ENCODE assay signal across 7 cellular contexts in genomic region chr3:50345586-50345985, GRCh38. TPM values are rescaled to one million over a fixed set of nuclear protein-coding genes. Genes with fewer than 3 reads are reported as not detected.
DNase-seq lines count a peak whose midpoint lies in the region; ATAC-seq and TF ChIP-seq lines count a peak whose summit lies in the region.

TSS of gene ZMYND10 (minus strand) at chr3:50345732. CDS start at chr3:50345579, 153 bp downstream.

- peaks cover 41% of the 10 kb centered on the region for H3K4me1 Mint-ChIP-seq in activated naive CD8-positive, alpha-beta T cell treated with anti-CD3 and anti-CD28 coated beads for 36 hours

- TF ChIP-seq CTCF in sigmoid colon (IDR thresholded peaks at IDR 0.05), result no peak

- ATAC-seq in left ventricle myocardium superior, result peak; percentile 36
- ATAC-seq in GM18511 (IDR thresholded peaks at IDR 0.05; ENCODE audit: unreplicated experiment), result no peak

- in situ Hi-C loops in SK-MEL-5 (cut with HindIII; ENCODE audit: low pct_unique_long_range_greater_than_20kb, low sequenced_read_pairs), result no loop called here

- peaks cover 0 to 14% (median 9%) of the 10 kb centered on the region in 4 donors for H3K36me3 ChIP-seq in sigmoid colon

- H3K4me3 Mint-ChIP-seq in activated naive CD8-positive, alpha-beta T cell treated with anti-CD3 and anti-CD28 coated beads for 36 hours, result peak within 1 kb of the TSS; percentile 66

- peaks cover 9% of the 10 kb centered on the region for H3K36me3 Mint-ChIP-seq in activated naive CD8-positive, alpha-beta T cell treated with anti-CD3 and anti-CD28 coated beads for 36 hours

- H3K27ac ChIP-seq in sigmoid colon, result peak within 1 kb of the TSS in 1 of 4 donors; percentile 12

- TF ChIP-seq POLR2A in sigmoid colon (IDR thresholded peaks at IDR 0.05), result no peak

- peaks cover 0 to 42% (median 37%) of the 10 kb centered on the region in 4 donors for H3K4me1 ChIP-seq in sigmoid colon

- H3K27me3 Mint-ChIP-seq in activated naive CD8-positive, alpha-beta T cell treated with anti-CD3 and anti-CD28 coated beads for 36 hours, result no peaks in the 10 kb centered on the region

- no peak for TF ChIP-seq EP300 in sigmoid colon (IDR thresholded peaks at IDR 0.05)

- intact Hi-C loops in left ventricle myocardium superior (cut with micrococcal nuclease), result loop anchor here (5.0 kb wide), 1 partner anchor 197 kb away; no protein-coding TSS in a partner anchor
- intact Hi-C loops in sigmoid colon (cut with DNase I), result loop anchor here (5.0 kb wide), 1 partner anchor 267 kb away; the partner anchor contains the start of gene CISH

- no peaks in the 10 kb centered on the region for H3K9me3 ChIP-seq in sigmoid colon

- no peak within 1 kb of the TSS for H3K27ac Mint-ChIP-seq in activated naive CD8-positive, alpha-beta T cell treated with anti-CD3 and anti-CD28 coated beads for 36 hours

- H3K4me3 ChIP-seq in sigmoid colon, result peak within 1 kb of the TSS in 3 of 4 donors; percentile 28 to 43 (median 41)

- 1 to 2% methylated on average over 35 of the region's 35 CpGs for WGBS in sigmoid colon, 2 donors

- no peaks in the 10 kb centered on the region for H3K9me3 Mint-ChIP-seq in activated naive CD8-positive, alpha-beta T cell treated with anti-CD3 and anti-CD28 coated beads for 36 hours

- no peaks in the 10 kb centered on the region for H3K27me3 ChIP-seq in sigmoid colon

- DNase-seq in HCEC 1CT (peak; percentile 51), SK-MEL-5 (ENCODE audit: low read depth, low spot score) (peak; percentile 69), left ventricle myocardium superior (peak; percentile 87), sigmoid colon (peak; percentile 82), dedifferentiated amniotic fluid mesenchymal stem cell (ENCODE audit: extremely low spot score) (no peak)
- peak; percentile 83 for DNase-seq in activated naive CD8-positive, alpha-beta T cell treated with anti-CD3 and anti-CD28 coated beads for 36 hours

RNA-seq across cellular contexts. Expression of gene ZMYND10, which starts in this region (rescaled TPM):
- 0.61 TPM in 1 of 2 replicates, not detected in the other for total RNA-seq in SK-MEL-5 (2014; rRNA removed; shearing (Covaris generic))
- 0.56 and 2.2 TPM in 2 replicates for polyA plus RNA-seq in SK-MEL-5 (2015; cell fraction: cytosol; rRNA removed)
- polyA plus RNA-seq in SK-MEL-5 (2015; cell fraction: nucleus; rRNA removed), result 0.23 and 2.5 TPM in 2 replicates
- under 1 TPM; 0.39 to 0.74 TPM for total RNA-seq in activated naive CD8-positive, alpha-beta T cell treated with anti-CD3 and anti-CD28 coated beads for 36 hours
- total RNA-seq in left ventricle myocardium superior, result 0.07 TPM
- total RNA-seq in sigmoid colon, result 1 to 10 TPM in 1 of 4 donors, not detected in 3; 1.2 TPM
- polyA plus RNA-seq in sigmoid colon, result under 1 TPM in 1 of 3 donors, not detected in 2; 0.77 TPM

Comparison
In these comparisons a context has a peak if more than half of its experiments do, and no peak if none do; other contexts are left out.
1. Peak in DNase-seq in activated naive CD8-positive, alpha-beta T cell treated with anti-CD3 and anti-CD28 coated beads for 36 hours; RNA of the gene not detected or under 1 TPM.
2. Peak in DNase-seq and ATAC-seq in left ventricle myocardium superior; RNA of the gene not detected or under 1 TPM.